26 cellular contexts compared by ENCODE assay signal in the genomic region with DNA sequence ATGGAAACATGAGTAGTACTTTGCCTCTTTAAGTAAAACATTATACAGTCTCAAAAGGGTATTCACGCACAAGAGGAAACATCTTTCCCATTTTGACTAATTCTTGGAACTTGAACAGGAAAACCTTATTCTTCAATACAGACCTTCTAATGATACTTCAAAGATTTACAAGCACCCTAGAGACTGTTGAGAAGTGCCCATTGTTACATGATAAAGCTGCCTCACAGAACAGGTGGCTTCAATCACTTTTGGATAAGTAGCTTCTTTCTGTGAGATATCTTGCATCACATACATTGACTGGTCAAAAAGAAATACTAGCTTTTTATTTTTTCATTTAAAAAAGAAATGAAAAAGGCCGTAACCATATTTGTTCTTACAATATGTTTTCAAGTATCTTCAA.
"Had no signal": no experiment of that assay in that cellular context is flagged by ENCODE, and none has a peak within 500 bp of the region (broad histone marks: within the 10 kb centered on the region; RNA-seq: fewer than 3 reads in every experiment).

No MANE protein-coding gene starts in this region.

- H3K9me3 ChIP-seq: sigmoid colon, testis, uterus had no signal

- H3K27ac Mint-ChIP-seq: activated CD4-positive, alpha-beta T cell treated with anti-CD3 and anti-CD28 coated beads, Interleukin-2, amount 10 ng/mL, durations not matched to agents 7 days and 5 days; activated CD8-positive, alpha-beta memory T cell treated with anti-CD3 and anti-CD28 coated beads, Interleukin-2, amount 10 ng/mL, durations not matched to agents 7 days and 5 days; activated CD8-positive, alpha-beta T cell treated with anti-CD3 and anti-CD28 coated beads for 36 hours; activated naive CD4-positive, alpha-beta T cell treated with anti-CD3 and anti-CD28 coated beads, Interleukin-2, amount 50 U/mL, for 72 hours; activated T-helper 1 cell treated with anti-CD3 and anti-CD28 coated beads, Interleukin-12 subunit alpha, Interleukin-12 subunit beta, Interleukin-2, Interleukin-4 antibody, amounts not matched to agents 30 ng/mL and 10 ng/mL and 1 ng/mL, durations not matched to agents 14 hours and 24 hours and 36 hours; dendritic cell treated with granulocyte-macrophage colony-stimulating factor and Interleukin-4, amounts not matched to agents 40 ng/mL and 50 ng/mL, for 4 days; naive thymus-derived CD4-positive, alpha-beta T cell; progenitor cell of endocrine pancreas had no signal

- H3K4me3 ChIP-seq: lung, sigmoid colon, smooth muscle cell, testis, uterus had no signal

- H3K4me1 Mint-ChIP-seq: activated CD4-positive, alpha-beta T cell treated with anti-CD3 and anti-CD28 coated beads, Interleukin-2, amount 10 ng/mL, durations not matched to agents 7 days and 5 days; activated CD8-positive, alpha-beta memory T cell treated with anti-CD3 and anti-CD28 coated beads, Interleukin-2, amount 10 ng/mL, durations not matched to agents 7 days and 5 days; naive thymus-derived CD4-positive, alpha-beta T cell had no signal

- ATAC-seq: activated CD4-positive, CD25-positive, alpha-beta regulatory T cell treated with anti-CD3 and anti-CD28 coated beads, Interleukin-2, amount 50 U/mL, for 24 hours; activated CD8-positive, alpha-beta memory T cell treated with anti-CD3 and anti-CD28 coated beads, Interleukin-2, amount 10 ng/mL, durations not matched to agents 7 days and 5 days; activated CD8-positive, alpha-beta T cell treated with anti-CD3 and anti-CD28 coated beads for 36 hours; activated naive CD4-positive, alpha-beta T cell treated with anti-CD3 and anti-CD28 coated beads, Interleukin-2, amount 50 U/mL, for 72 hours; foreskin keratinocyte; left lobe of liver; naive thymus-derived CD4-positive, alpha-beta T cell had no signal

- H3K4me1 ChIP-seq: foreskin keratinocyte, sigmoid colon, testis, uterus had no signal

- H3K4me3 Mint-ChIP-seq: activated CD4-positive, alpha-beta T cell treated with anti-CD3 and anti-CD28 coated beads, Interleukin-2, amount 10 ng/mL, durations not matched to agents 7 days and 5 days; activated CD8-positive, alpha-beta memory T cell treated with anti-CD3 and anti-CD28 coated beads, Interleukin-2, amount 10 ng/mL, durations not matched to agents 7 days and 5 days; activated CD8-positive, alpha-beta T cell treated with anti-CD3 and anti-CD28 coated beads for 36 hours; activated T-helper 1 cell treated with anti-CD3 and anti-CD28 coated beads, Interleukin-12 subunit alpha, Interleukin-12 subunit beta, Interleukin-2, Interleukin-4 antibody, amounts not matched to agents 30 ng/mL and 10 ng/mL and 1 ng/mL, durations not matched to agents 14 hours and 24 hours and 36 hours; brain; dendritic cell treated with granulocyte-macrophage colony-stimulating factor and Interleukin-4, amounts not matched to agents 40 ng/mL and 50 ng/mL, for 4 days; naive thymus-derived CD4-positive, alpha-beta T cell had no signal

- DNase-seq: activated CD4-positive, alpha-beta T cell treated with anti-CD3 and anti-CD28 coated beads, Interleukin-2, amount 10 ng/mL, durations not matched to agents 7 days and 5 days; activated CD8-positive, alpha-beta memory T cell treated with anti-CD3 and anti-CD28 coated beads, Interleukin-2, amount 10 ng/mL, durations not matched to agents 7 days and 5 days; activated CD8-positive, alpha-beta T cell treated with anti-CD3 and anti-CD28 coated beads for 36 hours; aorta; effector CD4-positive, alpha-beta T cell; erythroblast; foreskin keratinocyte; naive thymus-derived CD4-positive, alpha-beta T cell; retina; sigmoid colon; stimulated activated CD4-positive, alpha-beta T cell treated with anti-CD3 and anti-CD28 coated beads, Interleukin-2, amount 100 ng/mL, for 48 hours; stimulated activated CD8-positive, alpha-beta memory T cell treated with anti-CD3 and anti-CD28 coated beads, Interleukin-4, amount 100 ng/mL, for 48 hours; stimulated activated naive CD4-positive, alpha-beta T cell; testis; trophoblast cell; uterus had no signal

- H3K9me3 Mint-ChIP-seq: activated CD4-positive, alpha-beta T cell treated with anti-CD3 and anti-CD28 coated beads, Interleukin-2, amount 10 ng/mL, durations not matched to agents 7 days and 5 days; activated naive CD4-positive, alpha-beta T cell treated with anti-CD3 and anti-CD28 coated beads, Interleukin-2, amount 50 U/mL, for 72 hours; brain; dendritic cell treated with granulocyte-macrophage colony-stimulating factor and Interleukin-4, amounts not matched to agents 40 ng/mL and 50 ng/mL, for 4 days had no signal

- H3K27ac ChIP-seq: foreskin keratinocyte, sigmoid colon, testis, uterus, VCaP had no signal

- H3K36me3 ChIP-seq: sigmoid colon, uterus had no signal

- H3K4me2 ChIP-seq: smooth muscle cell had no signal

- H3K36me3 Mint-ChIP-seq: activated CD8-positive, alpha-beta memory T cell treated with anti-CD3 and anti-CD28 coated beads, Interleukin-2, amount 10 ng/mL, durations not matched to agents 7 days and 5 days; activated naive CD4-positive, alpha-beta T cell treated with anti-CD3 and anti-CD28 coated beads, Interleukin-2, amount 50 U/mL, for 72 hours; brain; naive thymus-derived CD4-positive, alpha-beta T cell had no signal

- H3K27me3 Mint-ChIP-seq: activated CD4-positive, alpha-beta T cell treated with anti-CD3 and anti-CD28 coated beads, Interleukin-2, amount 10 ng/mL, durations not matched to agents 7 days and 5 days; activated CD8-positive, alpha-beta memory T cell treated with anti-CD3 and anti-CD28 coated beads, Interleukin-2, amount 10 ng/mL, durations not matched to agents 7 days and 5 days; activated CD8-positive, alpha-beta T cell treated with anti-CD3 and anti-CD28 coated beads for 36 hours; brain; dendritic cell treated with granulocyte-macrophage colony-stimulating factor and Interleukin-4, amounts not matched to agents 40 ng/mL and 50 ng/mL, for 4 days; naive thymus-derived CD4-positive, alpha-beta T cell; progenitor cell of endocrine pancreas had no signal

- H3K27me3 ChIP-seq: foreskin keratinocyte, sigmoid colon, testis, uterus had no signal
